Comparison of ENCODE assay signal across 21 cellular contexts in the genomic region with DNA sequence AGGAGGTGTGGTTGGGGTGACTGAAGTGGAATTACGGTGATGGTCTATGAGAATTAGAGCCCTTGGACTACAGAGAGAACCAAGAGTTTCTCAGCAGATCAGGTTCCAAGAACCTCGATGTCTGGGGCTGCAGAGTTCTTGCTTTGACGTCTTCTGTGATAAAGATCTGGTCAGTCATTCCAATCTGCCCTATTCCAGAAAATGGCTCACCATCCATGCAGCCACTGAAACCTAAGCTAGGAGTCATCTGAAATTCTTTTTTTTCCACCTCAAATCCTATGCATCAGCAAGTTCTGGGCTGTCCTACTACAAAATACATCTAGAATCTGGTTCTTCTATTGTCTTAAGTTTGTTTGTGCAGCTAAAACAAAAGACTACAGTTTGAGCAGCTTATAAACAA.
"Had no signal": no experiment of that assay in that cellular context is flagged by ENCODE, and none has a peak within 500 bp of the region (broad histone marks: within the 10 kb centered on the region; RNA-seq: fewer than 3 reads in every experiment).

No MANE protein-coding gene starts in this region.

- H3K9me3 ChIP-seq: colonic mucosa, esophagus squamous epithelium, gastrocnemius medialis, mucosa of descending colon, neutrophil, right lobe of liver, suprapubic skin, transverse colon had no signal

- DNase-seq: colonic mucosa; effector memory CD4-positive, alpha-beta T cell; esophagus squamous epithelium; foreskin fibroblast; gastrocnemius medialis; head of caudate nucleus; left ventricle myocardium superior; mucosa of descending colon; naive B cell; right lobe of liver; small intestine; stimulated activated CD4-positive, alpha-beta T cell treated with anti-CD3 and anti-CD28 coated beads, Interleukin-15, amount 100 ng/mL, for 24 hours; stimulated activated CD4-positive, alpha-beta T cell treated with anti-CD3 and anti-CD28 coated beads, Interleukin-2, amount 100 ng/mL, for 48 hours; stimulated activated naive CD4-positive, alpha-beta T cell; stimulated activated naive CD8-positive, alpha-beta T cell treated with anti-CD3 and anti-CD28 coated beads, Interleukin-15, amount 100 ng/mL, for 72 hours; transverse colon had no signal

- H2AFZ ChIP-seq: parathyroid adenoma had no signal

- H3K27ac ChIP-seq: colonic mucosa, esophagus squamous epithelium, gastrocnemius medialis, neutrophil, parathyroid adenoma, right lobe of liver, suprapubic skin, transverse colon had no signal

- H3K9ac ChIP-seq: parathyroid adenoma had no signal

- H3K4me3 ChIP-seq: colonic mucosa, esophagus squamous epithelium, gastrocnemius medialis, lung, mucosa of descending colon, right lobe of liver, suprapubic skin, transverse colon had no signal

- H3K4me1 ChIP-seq: colonic mucosa, gastrocnemius medialis, right lobe of liver, transverse colon had no signal

- H3K27me3 ChIP-seq: colonic mucosa, esophagus squamous epithelium, gastrocnemius medialis, neutrophil, right lobe of liver, suprapubic skin, transverse colon had no signal

- ATAC-seq: gastrocnemius medialis; left ventricle myocardium superior; mucosa of descending colon; natural killer cell treated with Interleukin-12 subunit alpha and Interleukin-12 subunit beta and Interleukin-15 and Interleukin-18, amount 100 ng/mL, for 72 hours; right lobe of liver; stimulated activated naive CD8-positive, alpha-beta T cell treated with anti-CD3 and anti-CD28 coated beads, Interleukin-15, amount 100 ng/mL, for 72 hours had no signal

- H3K79me2 ChIP-seq: parathyroid adenoma had no signal

- H3K36me3 ChIP-seq: colonic mucosa, esophagus squamous epithelium, gastrocnemius medialis, neutrophil, right lobe of liver, suprapubic skin, transverse colon had no signal
